ENCODE assay signal across 22 cellular contexts in the genomic region with DNA sequence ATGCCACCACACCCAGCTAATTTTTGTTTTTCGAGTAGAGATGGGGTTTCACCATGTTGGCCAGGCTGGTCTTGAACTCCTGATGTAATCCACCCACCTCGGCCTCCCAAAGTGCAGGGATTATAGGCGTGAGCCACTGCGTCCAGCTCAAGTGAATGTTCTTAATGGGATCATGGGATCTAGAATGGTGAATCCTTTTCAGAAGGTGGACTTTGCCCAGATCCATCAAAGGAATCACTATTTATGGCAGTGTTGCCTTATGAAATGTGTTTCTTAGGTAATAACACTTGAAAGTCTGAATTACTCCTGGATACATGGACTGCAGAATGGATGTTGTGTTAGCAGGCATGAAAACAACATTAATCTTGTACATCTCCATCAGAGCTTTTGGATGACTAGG.
"Had no signal": no experiment of that assay in that cellular context is flagged by ENCODE, and none has a peak within 500 bp of the region (broad histone marks: within the 10 kb centered on the region; RNA-seq: fewer than 3 reads in every experiment).

No MANE protein-coding gene starts in this region.

- ATAC-seq: esophagus mucosa; gastrocnemius medialis; heart left ventricle; left ventricle myocardium superior; lower lobe of right lung; naive thymus-derived CD4-positive, alpha-beta T cell; sciatic nerve; stimulated activated effector memory CD8-positive, alpha-beta T cell treated with anti-CD3 and anti-CD28 coated beads, Interleukin-12 subunit alpha, Interleukin-12 subunit beta, amount 100 ng/mL, for 72 hours had no signal

- H3K4me2 ChIP-seq: neural progenitor cell had no signal

- H3K4me1 ChIP-seq: lower lobe of right lung, prostate gland had no signal

- H3K27ac ChIP-seq: epithelial cell of prostate, gastrocnemius medialis, heart left ventricle, lower lobe of right lung, neural progenitor cell, prostate gland, right atrium auricular region, stomach, tibial artery, upper lobe of left lung had no signal

- H3K4me3 ChIP-seq: dorsolateral prefrontal cortex, gastrocnemius medialis, heart left ventricle, lower lobe of right lung, neural progenitor cell, prostate gland, right atrium auricular region, stomach, tibial artery, upper lobe of left lung had no signal

- H2AFZ ChIP-seq: neural progenitor cell had no signal

- H3K27me3 ChIP-seq: dorsolateral prefrontal cortex, gastrocnemius medialis, heart left ventricle, neural progenitor cell, right atrium auricular region, stomach, tibial artery, upper lobe of left lung had no signal

- H3K9me3 ChIP-seq: gastrocnemius medialis, heart left ventricle, lower lobe of right lung, prostate gland, right atrium auricular region, stomach, tibial artery, upper lobe of left lung had no signal

- H3K36me3 ChIP-seq: gastrocnemius medialis, heart left ventricle, neural progenitor cell, prostate gland, right atrium auricular region, stomach, tibial artery, upper lobe of left lung had no signal

- DNase-seq: dorsolateral prefrontal cortex; effector CD4-positive, alpha-beta T cell; foreskin fibroblast; gastrocnemius medialis; heart left ventricle; hippocampal formation; left ventricle myocardium superior; lower lobe of right lung; naive thymus-derived CD4-positive, alpha-beta T cell; stimulated activated CD4-positive, alpha-beta T cell treated with anti-CD3 and anti-CD28 coated beads, Interleukin-2, amount 100 ng/mL, for 24 hours; stimulated activated CD4-positive, alpha-beta T cell treated with anti-CD3 and anti-CD28 coated beads, Interleukin-4, amount 100 ng/mL, for 24 hours; stimulated activated naive CD4-positive, alpha-beta T cell treated with Interleukin-2 at 50 U/mL for 16 hours; stomach; tibial artery; upper lobe of left lung had no signal

- H3K9ac ChIP-seq: neural progenitor cell had no signal
